ENCODE assay signal across 8 cellular contexts in genomic region chr7:155962191-155962967, GRCh38.
DNase-seq lines count a peak whose midpoint lies in the region; ATAC-seq and TF ChIP-seq lines count a peak whose summit lies in the region.

No MANE protein-coding gene starts in this region.

- no peak overlapping the region for H3K4me3 ChIP-seq in astrocyte of the spinal cord (ENCODE audit: low read depth, low read length)

- in situ Hi-C loops in astrocyte of the spinal cord (cut with HindIII; ENCODE audit: low sequenced_read_pairs), result no loop called here

- TF ChIP-seq CTCF in astrocyte of the spinal cord (IDR thresholded peaks at IDR 0.05; ENCODE audit: low read depth, low read length), result no peak

- peak; percentile 46 for DNase-seq in NCI-H226
- peak; percentile 78 for DNase-seq in astrocyte of the spinal cord (ENCODE audit: low read depth, low spot score)
- peak; percentile 74 for DNase-seq in non-pigmented ciliary epithelial cell (ENCODE audit: low read depth)
- no peak for DNase-seq in D341Med (ENCODE audit: low spot score)
- DNase-seq in NCI-H2227 treated with DMSO at 0.1 percent for 48 hours (lab: John Stamatoyannopoulos, UW), result no peak
- DNase-seq in NCI-H524 (lab: John Stamatoyannopoulos, UW), result no peak
- no peak for DNase-seq in anterior cingulate cortex (lab: John Stamatoyannopoulos, UW)

- peak; percentile 42 for ATAC-seq in GM18868 (IDR thresholded peaks at IDR 0.05; ENCODE audit: unreplicated experiment)

Comparison
In these comparisons a context has a peak if more than half of its experiments do, and no peak if none do; other contexts are left out.
1. DNase-seq: peak in NCI-H226 (single experiment), astrocyte of the spinal cord (single experiment) and non-pigmented ciliary epithelial cell (single experiment); none in D341Med (single experiment), NCI-H2227 treated with DMSO at 0.1 percent for 48 hours (single experiment), NCI-H524 (0 of 2) and anterior cingulate cortex (0 of 58).